ENCODE assay signal across 1 cellular context in genomic region chr9:97237951-97238851, GRCh38.
TF ChIP-seq lines count a peak whose summit lies in the region.

No MANE protein-coding gene starts in this region.

TF ChIP-seq in HCT116, 20 proteins besides CTCF, POLR2A, EP300 and RAD21 (continued from another document):
- TF ChIP-seq ZBTB33 (IDR thresholded peaks at IDR 0.05; ENCODE audit: extremely low read depth, insufficient replicate concordance, low read length): peak; percentile 80
- TF ChIP-seq ZFX (IDR thresholded peaks at IDR 0.05): peak; percentile 75
TF ChIP-seq in HCT116: peak in this region for 11.
